In genomic region chr11:68956142-68956541, GRCh38 we compare ENCODE assay signal across 9 cellular contexts. TPM values are rescaled to one million over a fixed set of nuclear protein-coding genes. Genes with fewer than 3 reads are reported as not detected.
DNase-seq lines count a peak whose midpoint lies in the region; FAIRE-seq and TF ChIP-seq lines count a peak whose summit lies in the region.
"Had no signal": no experiment of that assay in that cellular context is flagged by ENCODE, and none has a peak within 500 bp of the region (broad histone marks: within the 10 kb centered on the region; RNA-seq: fewer than 3 reads in every experiment).

No MANE protein-coding gene starts in this region.

- FAIRE-seq in GM12892 (lab: Jason Lieb, UNC) = no peak

- TF ChIP-seq POLR2A in GM12892 (IDR thresholded peaks at IDR 0.05; ENCODE audit: low read depth, low read length) = no peak

- peak; percentile 32 for TF ChIP-seq CTCF in VCaP (conservative IDR thresholded peaks at IDR 0.05)

- H3K27ac ChIP-seq in VCaP = no peak overlapping the region
- H3K27ac ChIP-seq: left lung had no signal

- DNase-seq in AG08396 (ENCODE audit: low spot score) = peak; percentile 48
- peak; percentile 56 for DNase-seq in GM12892 (ENCODE audit: insufficient read length)
- peak; percentile 87 for DNase-seq in iPS-NIHi7 (ENCODE audit: extremely low spot score)
- DNase-seq in amygdala (lab: John Stamatoyannopoulos, UW) = no peak
- DNase-seq in cortex of kidney (lab: John Stamatoyannopoulos, UW) = no peak
- DNase-seq in retina = no peak
- DNase-seq in medulla oblongata (ENCODE audit: extremely low spot score) = no peak
- DNase-seq: left lung had no signal

RNA-seq across cellular contexts. Expression of gene MRGPRD, which starts 24.6 kb away (rescaled TPM):
- polyA plus RNA-seq in GM12892 (2012; ENCODE audit: missing spikeins) = not detected

RNA-seq across cellular contexts. Expression of gene IGHMBP2, which starts 52.5 kb away (rescaled TPM):
- polyA plus RNA-seq in GM12892 (2012; ENCODE audit: missing spikeins) = 5.9 TPM

RNA-seq across cellular contexts. Expression of gene MRPL21, which starts 52.5 kb away (rescaled TPM):
- polyA plus RNA-seq in GM12892 (2012; ENCODE audit: missing spikeins) = 77.6 TPM

RNA-seq across cellular contexts. Expression of gene MRGPRF, which starts 56.9 kb away (rescaled TPM):
- polyA plus RNA-seq in GM12892 (2012; ENCODE audit: missing spikeins) = not detected

Comparison
In these comparisons a context has a peak if more than half of its experiments do, and no peak if none do; other contexts are left out.
1. DNase-seq: peak in AG08396 (single experiment), GM12892 (single experiment) and iPS-NIHi7 (single experiment); none in amygdala (0 of 56), cortex of kidney (single experiment), retina (single experiment) and medulla oblongata (single experiment).